In genomic region chr16:56632160-56632847, GRCh38 we compare ENCODE assay signal across 10 cellular contexts. TPM values are rescaled to one million over a fixed set of nuclear protein-coding genes. Genes with fewer than 3 reads are reported as not detected.
DNase-seq lines count a peak whose midpoint lies in the region; ATAC-seq, FAIRE-seq and TF ChIP-seq lines count a peak whose summit lies in the region.
"Had no signal": no experiment of that assay in that cellular context is flagged by ENCODE, and none has a peak within 500 bp of the region (broad histone marks: within the 10 kb centered on the region; RNA-seq: fewer than 3 reads in every experiment).

MT1M (plus strand) TSS chr16:56632659; CDS start chr16:56632732, 73 bp downstream.

- H3K36me3 ChIP-seq in HUES48 (ENCODE audit: control insufficient read depth, insufficient read depth, low read length) (no peaks in the 10 kb centered on the region), astrocyte (ENCODE audit: insufficient read depth, low read length) (no peaks in the 10 kb centered on the region), iPS-15b (ENCODE audit: control insufficient read depth, insufficient read depth, low read length) (no peaks in the 10 kb centered on the region), gastrocnemius medialis (no peaks in the 10 kb centered on the region)

- H3K4me3 ChIP-seq in HUES48 (ENCODE audit: low read depth, low read length) = peak within 1 kb of the TSS; percentile 31; the same call in 1 of the 2 replicates
- H3K4me3 ChIP-seq in astrocyte (ENCODE audit: insufficient read depth, low read depth, low read length) = peak within 1 kb of the TSS; percentile 48
- H3K4me3 ChIP-seq in iPS-15b (ENCODE audit: low read depth, low read length) = peak within 1 kb of the TSS; percentile 43
- H3K4me3 ChIP-seq in gastrocnemius medialis = peak within 1 kb of the TSS; percentile 55 to 61 (median 60)

- H3K27me3 Mint-ChIP-seq in astrocyte (ENCODE audit: low read depth, unreplicated experiment) = peaks cover 81% of the 10 kb centered on the region

- no peak within 1 kb of the TSS for H3K27ac ChIP-seq in HUES48 (ENCODE audit: low read depth, low read length)
- H3K27ac ChIP-seq in astrocyte (ENCODE audit: low read depth, low read length) = no peak within 1 kb of the TSS
- H3K27ac ChIP-seq in gastrocnemius medialis = peak within 1 kb of the TSS; percentile 74 to 80 (median 76)

- in situ Hi-C loops in gastrocnemius medialis (cut with MboI; ENCODE audit: low sequenced_read_pairs in 4 of 4) = no loop called here

- no peak within 1 kb of the TSS for H3K9ac ChIP-seq in HUES48 (ENCODE audit: low read depth, low read length)
- H3K9ac ChIP-seq in astrocyte (ENCODE audit: low read length) = peak within 1 kb of the TSS; percentile 10
- no peak within 1 kb of the TSS for H3K9ac ChIP-seq in iPS-15b (ENCODE audit: low read depth, low read length)

- H3K79me2 ChIP-seq in astrocyte (ENCODE audit: insufficient read depth, low read length) = no peaks in the 10 kb centered on the region

- H3K4me1 ChIP-seq in HUES48 (ENCODE audit: control insufficient read depth, insufficient read depth, low read length) (0 out of 2 replicates have a peak, but pooled peaks cover 3% of the 10 kb centered on the region), astrocyte (ENCODE audit: insufficient read depth, low read length) (peaks cover 17% of the 10 kb centered on the region), iPS-15b (ENCODE audit: control insufficient read depth, insufficient read depth, low read length) (no peaks in the 10 kb centered on the region), gastrocnemius medialis (peaks cover 5 to 8% of the 10 kb centered on the region in 2 donors)

- H3K4me1 Mint-ChIP-seq in astrocyte (ENCODE audit: low read depth, unreplicated experiment) = peaks cover 8% of the 10 kb centered on the region

- H3K27me3 ChIP-seq in HUES48 (ENCODE audit: control insufficient read depth, insufficient read depth, low read length) (peaks cover 97% of the 10 kb centered on the region), astrocyte (ENCODE audit: insufficient read depth, low read length) (peaks cover 61% of the 10 kb centered on the region), iPS-15b (ENCODE audit: control insufficient read depth, insufficient read depth, low read length) (peaks cover 96% of the 10 kb centered on the region), gastrocnemius medialis (peaks cover 0 to 6% (median 0%) of the 10 kb centered on the region in 3 donors)

- peak; percentile 51 to 58 for ATAC-seq in gastrocnemius medialis
- no peak for ATAC-seq in HG02642 (IDR thresholded peaks at IDR 0.05; ENCODE audit: poor library complexity, unreplicated experiment)
- ATAC-seq in GM18505 (IDR thresholded peaks at IDR 0.05; ENCODE audit: unreplicated experiment) = no peak

- no peaks in the 10 kb centered on the region for H4K20me1 ChIP-seq in astrocyte (ENCODE audit: insufficient read depth, low read length)

- peak; percentile 52 to 65 for TF ChIP-seq POLR2A in gastrocnemius medialis (IDR thresholded peaks at IDR 0.05)
- no peak for TF ChIP-seq POLR2A in GM18505 (IDR thresholded peaks at IDR 0.05; ENCODE audit: borderline replicate concordance, extremely low read depth, insufficient read depth, insufficient read length)

- intact Hi-C loops in gastrocnemius medialis (cut with DNase I; ENCODE audit: low total_unique reads) = no loop called here

- H3K4me2 ChIP-seq in astrocyte (ENCODE audit: low read length) = peak within 1 kb of the TSS; percentile 84

- no peak for DNase-seq in astrocyte (ENCODE audit: low read depth)
- peak in 1 of 2 donors; percentile 48 for DNase-seq in gastrocnemius medialis
- DNase-seq in iPS-NIHi7 (ENCODE audit: extremely low spot score) = no peak
- DNase-seq in NAMALWA (ENCODE audit: low spot score) = no peak

- FAIRE-seq in astrocyte (lab: Jason Lieb, UNC) = no peak
- FAIRE-seq: keratinocyte had no signal

- no peak for TF ChIP-seq CTCF in astrocyte (IDR thresholded peaks at IDR 0.05; ENCODE audit: insufficient read depth, low read depth, low read length)
- TF ChIP-seq CTCF in gastrocnemius medialis (IDR thresholded peaks at IDR 0.05 in 4 of 5, conservative IDR thresholded peaks at IDR 0.05 in 1 of 5) = no peak

- H3K9me3 ChIP-seq in HUES48 (ENCODE audit: control insufficient read depth, insufficient read depth, low read length) (no peaks in the 10 kb centered on the region), astrocyte (ENCODE audit: insufficient read depth, low read depth, low read length) (no peaks in the 10 kb centered on the region), iPS-15b (ENCODE audit: control insufficient read depth, insufficient read depth, low read length) (no peaks in the 10 kb centered on the region), gastrocnemius medialis (no peaks in the 10 kb centered on the region)

- H3K27ac Mint-ChIP-seq in astrocyte (ENCODE audit: unreplicated experiment) = no peak within 1 kb of the TSS

- H3K9me3 Mint-ChIP-seq in astrocyte (ENCODE audit: unreplicated experiment) = peaks cover 2% of the 10 kb centered on the region

- H3K4me3 Mint-ChIP-seq in astrocyte (ENCODE audit: unreplicated experiment) = peak within 1 kb of the TSS; percentile 57

- peak within 1 kb of the TSS; percentile 86 for H2AFZ ChIP-seq in astrocyte (ENCODE audit: low read depth, low read length)

- no peaks in the 10 kb centered on the region for H3K36me3 Mint-ChIP-seq in astrocyte (ENCODE audit: low read depth, unreplicated experiment)

RNA-seq across cellular contexts. Expression of gene MT1M, which starts in this region (rescaled TPM):
- total RNA-seq in astrocyte = not detected in 2 replicates
- total RNA-seq in gastrocnemius medialis = 1 to 10 TPM in 3 of 4 donors, not detected in 1; 5.3 to 10.0 (median 7.3) TPM
- total RNA-seq: HT1080 had no signal

Comparison
In these comparisons a context has a peak if more than half of its experiments do, and no peak if none do; other contexts are left out.
1. H3K27ac ChIP-seq: peak in gastrocnemius medialis (4 of 4); none in HUES48 (single experiment) and astrocyte (single experiment).
2. ATAC-seq: peak in gastrocnemius medialis (2 of 2); none in HG02642 (single experiment) and GM18505 (single experiment).
3. Peak in every context shown above with its lines, with median percentiles within 50 percentile points of each other: H3K4me3 ChIP-seq.